In the genomic region with DNA sequence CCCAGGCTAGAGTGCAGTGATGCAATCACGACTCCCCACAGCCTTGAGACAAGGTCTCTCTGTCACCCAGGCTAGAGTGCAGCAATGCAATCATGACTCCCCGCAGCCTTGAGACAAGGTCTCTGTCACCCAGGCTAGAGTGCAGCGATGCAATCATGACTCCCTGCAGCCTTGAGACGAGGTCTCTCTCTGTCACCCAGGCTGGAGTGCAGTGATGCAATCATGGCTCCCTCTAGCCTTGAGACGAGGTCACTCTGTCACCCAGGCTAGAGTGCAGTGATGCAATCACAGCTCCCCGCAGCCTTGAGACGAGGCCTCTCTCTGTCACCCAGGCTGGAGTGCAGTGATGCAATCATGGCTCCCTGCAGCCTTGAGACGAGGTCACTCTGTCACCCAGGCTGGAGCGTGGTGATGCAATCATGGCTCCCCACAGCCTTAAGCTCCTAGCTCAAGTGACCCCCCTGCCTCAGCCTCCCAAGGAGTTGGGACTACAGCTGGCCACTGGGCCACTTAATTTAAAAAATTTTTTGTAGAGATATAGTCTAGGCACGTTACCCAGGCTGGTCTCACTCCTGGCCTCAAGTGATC, we compare ENCODE assay signal across 1 cellular context.
TF ChIP-seq lines count a peak whose summit lies in the region.

No MANE protein-coding gene starts in this region.

TF ChIP-seq in HepG2, 621 proteins besides CTCF, POLR2A, EP300 and RAD21 (continued from another document and continues in another):
- TF ChIP-seq ZNF329 (CRISPR knock-in tag; IDR thresholded peaks at IDR 0.05; ENCODE audit: low read depth) (peak; percentile 85; the same call in 1 of the 2 replicates), FOXC1 (CRISPR knock-in tag; IDR thresholded peaks at IDR 0.05; ENCODE audit: borderline replicate concordance) (peak; percentile 89), BCL6 (CRISPR knock-in tag; IDR thresholded peaks at IDR 0.05) (peak; percentile 99), MIXL1 (CRISPR knock-in tag; IDR thresholded peaks at IDR 0.05) (peak; percentile 86), PBX3 (CRISPR knock-in tag; IDR thresholded peaks at IDR 0.05; ENCODE audit: borderline replicate concordance) (no peak), RFX3 (CRISPR knock-in tag; IDR thresholded peaks at IDR 0.05) (peak; percentile 23; the same call in 1 of the 2 replicates), ZBTB8A (CRISPR knock-in tag; IDR thresholded peaks at IDR 0.05; ENCODE audit: borderline replicate concordance, low read depth) (peak; percentile 41; the same call in 1 of the 2 replicates), TGIF2 (CRISPR knock-in tag; IDR thresholded peaks at IDR 0.05) (peak; percentile 99), ZMAT3 (CRISPR knock-in tag; conservative IDR thresholded peaks at IDR 0.05) (peak; percentile 56; the same call in 1 of the 2 replicates), MBNL3 (CRISPR knock-in tag; conservative IDR thresholded peaks at IDR 0.05) (no peak), TAF1 (CRISPR knock-in tag; IDR thresholded peaks at IDR 0.05) (0 out of 2 replicates have a peak, but pooled peaks have one; percentile 19), NFE2 (CRISPR knock-in tag; IDR thresholded peaks at IDR 0.05) (no peak), ZNF572 (CRISPR knock-in tag; IDR thresholded peaks at IDR 0.05) (no peak), MXD4 (CRISPR knock-in tag; IDR thresholded peaks at IDR 0.05) (peak; percentile 60; the same call in 1 of the 2 replicates), JUN (CRISPR knock-in tag; IDR thresholded peaks at IDR 0.05) (peak; percentile 76; the same call in 1 of the 2 replicates), ZBTB34 (CRISPR knock-in tag; IDR thresholded peaks at IDR 0.05) (no peak), SALL2 (CRISPR knock-in tag; IDR thresholded peaks at IDR 0.05) (peak; percentile 76; the same call in 1 of the 2 replicates), ZNF597 (CRISPR knock-in tag; IDR thresholded peaks at IDR 0.05) (no peak), REL (CRISPR knock-in tag; conservative IDR thresholded peaks at IDR 0.05) (0 out of 2 replicates have a peak, but pooled peaks have one; percentile 45), TMF1 (CRISPR knock-in tag; IDR thresholded peaks at IDR 0.05; ENCODE audit: low read depth) (no peak), SETDB1 (CRISPR knock-in tag; IDR thresholded peaks at IDR 0.05; ENCODE audit: borderline replicate concordance) (no peak), KDM3A (CRISPR knock-in tag; IDR thresholded peaks at IDR 0.05; ENCODE audit: low read depth) (peak; percentile 98), RARA (CRISPR knock-in tag; IDR thresholded peaks at IDR 0.05) (peak; percentile 100), PRPF4 (IDR thresholded peaks at IDR 0.05; ENCODE audit: low read depth, low read length, poor library complexity, severe bottlenecking) (no peak), ZNF543 (CRISPR knock-in tag; IDR thresholded peaks at IDR 0.05) (peak; percentile 83; the same call in 1 of the 2 replicates), ISX (CRISPR knock-in tag; conservative IDR thresholded peaks at IDR 0.05) (no peak)
- TF ChIP-seq, protein P1, sequence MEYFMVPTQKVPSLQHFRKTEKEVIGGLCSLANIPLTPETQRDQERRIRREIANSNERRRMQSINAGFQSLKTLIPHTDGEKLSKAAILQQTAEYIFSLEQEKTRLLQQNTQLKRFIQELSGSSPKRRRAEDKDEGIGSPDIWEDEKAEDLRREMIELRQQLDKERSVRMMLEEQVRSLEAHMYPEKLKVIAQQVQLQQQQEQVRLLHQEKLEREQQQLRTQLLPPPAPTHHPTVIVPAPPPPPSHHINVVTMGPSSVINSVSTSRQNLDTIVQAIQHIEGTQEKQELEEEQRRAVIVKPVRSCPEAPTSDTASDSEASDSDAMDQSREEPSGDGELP (IDR thresholded peaks at IDR 0.05; ENCODE audit: borderline replicate concordance, low read depth) = peak; percentile 86; the same call in 1 of the 2 replicates
- TF ChIP-seq, protein P2, sequence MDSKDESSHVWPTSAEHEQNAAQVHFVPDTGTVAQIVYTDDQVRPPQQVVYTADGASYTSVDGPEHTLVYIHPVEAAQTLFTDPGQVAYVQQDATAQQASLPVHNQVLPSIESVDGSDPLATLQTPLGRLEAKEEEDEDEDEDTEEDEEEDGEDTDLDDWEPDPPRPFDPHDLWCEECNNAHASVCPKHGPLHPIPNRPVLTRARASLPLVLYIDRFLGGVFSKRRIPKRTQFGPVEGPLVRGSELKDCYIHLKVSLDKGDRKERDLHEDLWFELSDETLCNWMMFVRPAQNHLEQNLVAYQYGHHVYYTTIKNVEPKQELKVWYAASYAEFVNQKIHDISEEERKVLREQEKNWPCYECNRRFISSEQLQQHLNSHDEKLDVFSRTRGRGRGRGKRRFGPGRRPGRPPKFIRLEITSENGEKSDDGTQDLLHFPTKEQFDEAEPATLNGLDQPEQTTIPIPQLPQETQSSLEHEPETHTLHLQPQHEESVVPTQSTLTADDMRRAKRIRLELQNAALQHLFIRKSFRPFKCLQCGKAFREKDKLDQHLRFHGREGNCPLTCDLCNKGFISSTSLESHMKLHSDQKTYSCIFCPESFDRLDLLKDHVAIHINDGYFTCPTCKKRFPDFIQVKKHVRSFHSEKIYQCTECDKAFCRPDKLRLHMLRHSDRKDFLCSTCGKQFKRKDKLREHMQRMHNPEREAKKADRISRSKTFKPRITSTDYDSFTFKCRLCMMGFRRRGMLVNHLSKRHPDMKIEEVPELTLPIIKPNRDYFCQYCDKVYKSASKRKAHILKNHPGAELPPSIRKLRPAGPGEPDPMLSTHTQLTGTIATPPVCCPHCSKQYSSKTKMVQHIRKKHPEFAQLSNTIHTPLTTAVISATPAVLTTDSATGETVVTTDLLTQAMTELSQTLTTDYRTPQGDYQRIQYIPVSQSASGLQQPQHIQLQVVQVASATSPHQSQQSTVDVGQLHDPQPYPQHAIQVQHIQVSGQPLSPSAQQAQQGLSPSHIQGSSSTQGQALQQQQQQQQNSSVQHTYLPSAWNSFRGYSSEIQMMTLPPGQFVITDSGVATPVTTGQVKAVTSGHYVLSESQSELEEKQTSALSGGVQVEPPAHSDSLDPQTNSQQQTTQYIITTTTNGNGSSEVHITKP (CRISPR knock-in tag; IDR thresholded peaks at IDR 0.05; ENCODE audit: low read depth) = peak; percentile 68; the same call in 1 of the 2 replicates
- TF ChIP-seq, protein P3, sequence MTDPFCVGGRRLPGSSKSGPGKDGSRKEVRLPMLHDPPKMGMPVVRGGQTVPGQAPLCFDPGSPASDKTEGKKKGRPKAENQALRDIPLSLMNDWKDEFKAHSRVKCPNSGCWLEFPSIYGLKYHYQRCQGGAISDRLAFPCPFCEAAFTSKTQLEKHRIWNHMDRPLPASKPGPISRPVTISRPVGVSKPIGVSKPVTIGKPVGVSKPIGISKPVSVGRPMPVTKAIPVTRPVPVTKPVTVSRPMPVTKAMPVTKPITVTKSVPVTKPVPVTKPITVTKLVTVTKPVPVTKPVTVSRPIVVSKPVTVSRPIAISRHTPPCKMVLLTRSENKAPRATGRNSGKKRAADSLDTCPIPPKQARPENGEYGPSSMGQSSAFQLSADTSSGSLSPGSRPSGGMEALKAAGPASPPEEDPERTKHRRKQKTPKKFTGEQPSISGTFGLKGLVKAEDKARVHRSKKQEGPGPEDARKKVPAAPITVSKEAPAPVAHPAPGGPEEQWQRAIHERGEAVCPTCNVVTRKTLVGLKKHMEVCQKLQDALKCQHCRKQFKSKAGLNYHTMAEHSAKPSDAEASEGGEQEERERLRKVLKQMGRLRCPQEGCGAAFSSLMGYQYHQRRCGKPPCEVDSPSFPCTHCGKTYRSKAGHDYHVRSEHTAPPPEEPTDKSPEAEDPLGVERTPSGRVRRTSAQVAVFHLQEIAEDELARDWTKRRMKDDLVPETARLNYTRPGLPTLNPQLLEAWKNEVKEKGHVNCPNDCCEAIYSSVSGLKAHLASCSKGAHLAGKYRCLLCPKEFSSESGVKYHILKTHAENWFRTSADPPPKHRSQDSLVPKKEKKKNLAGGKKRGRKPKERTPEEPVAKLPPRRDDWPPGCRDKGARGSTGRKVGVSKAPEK (CRISPR knock-in tag; IDR thresholded peaks at IDR 0.05; ENCODE audit: borderline replicate concordance) = peak; percentile 94; the same call in 1 of the 2 replicates
- TF ChIP-seq, protein P4, sequence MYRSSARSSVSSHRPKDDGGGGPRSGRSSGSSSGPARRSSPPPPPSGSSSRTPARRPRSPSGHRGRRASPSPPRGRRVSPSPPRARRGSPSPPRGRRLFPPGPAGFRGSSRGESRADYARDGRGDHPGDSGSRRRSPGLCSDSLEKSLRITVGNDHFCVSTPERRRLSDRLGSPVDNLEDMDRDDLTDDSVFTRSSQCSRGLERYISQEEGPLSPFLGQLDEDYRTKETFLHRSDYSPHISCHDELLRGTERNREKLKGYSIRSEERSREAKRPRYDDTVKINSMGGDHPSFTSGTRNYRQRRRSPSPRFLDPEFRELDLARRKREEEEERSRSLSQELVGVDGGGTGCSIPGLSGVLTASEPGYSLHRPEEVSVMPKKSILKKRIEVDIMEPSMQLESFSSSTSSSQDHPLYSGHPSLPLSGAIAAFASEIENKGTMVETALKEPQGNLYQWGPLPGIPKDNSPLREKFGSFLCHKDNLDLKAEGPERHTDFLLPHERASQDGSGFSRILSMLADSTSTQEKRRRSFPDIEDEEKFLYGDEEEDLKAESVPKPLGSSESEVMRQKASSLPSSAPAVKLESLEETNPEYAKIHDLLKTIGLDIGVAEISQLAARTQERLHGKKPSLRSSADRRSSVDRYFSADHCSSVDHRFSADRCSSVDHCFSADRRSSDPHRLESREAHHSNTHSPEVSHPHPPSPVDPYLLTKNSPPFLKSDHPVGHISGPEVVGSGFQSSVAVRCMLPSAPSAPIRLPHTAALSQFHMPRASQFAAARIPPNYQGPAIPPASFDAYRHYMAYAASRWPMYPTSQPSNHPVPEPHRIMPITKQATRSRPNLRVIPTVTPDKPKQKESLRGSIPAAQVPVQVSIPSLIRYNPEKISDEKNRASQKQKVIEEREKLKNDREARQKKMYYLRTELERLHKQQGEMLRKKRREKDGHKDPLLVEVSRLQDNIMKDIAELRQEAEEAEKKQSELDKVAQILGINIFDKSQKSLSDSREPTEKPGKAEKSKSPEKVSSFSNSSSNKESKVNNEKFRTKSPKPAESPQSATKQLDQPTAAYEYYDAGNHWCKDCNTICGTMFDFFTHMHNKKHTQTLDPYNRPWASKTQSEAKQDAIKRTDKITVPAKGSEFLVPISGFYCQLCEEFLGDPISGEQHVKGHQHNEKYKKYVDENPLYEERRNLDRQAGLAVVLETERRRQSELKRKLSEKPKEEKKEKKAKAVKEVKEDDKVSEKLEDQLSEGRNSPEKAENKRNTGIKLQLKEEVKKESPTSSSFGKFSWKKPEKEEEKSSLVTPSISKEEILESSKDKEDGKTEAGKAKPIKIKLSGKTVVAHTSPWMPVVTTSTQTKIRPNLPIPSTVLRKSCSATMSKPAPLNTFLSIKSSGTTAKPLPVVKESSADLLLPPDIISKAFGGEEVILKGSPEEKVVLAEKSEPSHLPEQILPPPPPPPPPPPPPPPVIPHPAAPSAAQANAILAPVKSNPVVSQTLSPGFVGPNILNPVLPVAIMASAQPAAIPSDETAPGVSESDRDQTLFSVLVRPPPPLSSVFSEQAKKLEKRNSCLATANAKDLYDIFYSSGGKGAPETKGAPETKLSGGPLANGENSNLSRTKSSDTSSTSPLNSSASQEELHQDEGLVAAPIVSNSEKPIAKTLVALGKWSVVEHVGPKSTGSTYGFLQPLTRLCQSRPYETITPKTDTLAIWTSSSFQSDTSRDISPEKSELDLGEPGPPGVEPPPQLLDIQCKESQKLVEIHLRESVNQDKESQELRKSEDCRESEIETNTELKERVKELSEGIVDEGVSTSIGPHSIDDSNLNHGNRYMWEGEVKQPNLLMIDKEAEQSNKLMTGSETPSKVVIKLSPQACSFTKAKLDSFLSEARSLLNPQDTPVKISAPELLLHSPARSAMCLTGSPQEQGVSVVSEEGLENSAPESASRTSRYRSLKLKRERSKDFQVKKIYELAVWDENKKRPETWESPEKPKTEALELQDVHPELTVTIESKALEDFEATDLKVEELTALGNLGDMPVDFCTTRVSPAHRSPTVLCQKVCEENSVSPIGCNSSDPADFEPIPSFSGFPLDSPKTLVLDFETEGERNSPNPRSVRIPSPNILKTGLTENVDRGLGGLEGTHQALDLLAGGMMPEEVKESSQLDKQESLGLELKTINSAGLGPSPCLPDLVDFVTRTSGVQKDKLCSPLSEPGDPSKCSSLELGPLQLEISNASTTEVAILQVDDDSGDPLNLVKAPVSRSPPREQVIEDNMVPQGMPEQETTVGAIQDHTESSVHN (CRISPR knock-in tag; IDR thresholded peaks at IDR 0.05) = peak; percentile 97
